ENCODE assay signal across 8 cellular contexts in genomic region chr17:30117548-30118155, GRCh38. TPM values are rescaled to one million over a fixed set of nuclear protein-coding genes. Genes with fewer than 3 reads are reported as not detected.
DNase-seq lines count a peak whose midpoint lies in the region; ATAC-seq and TF ChIP-seq lines count a peak whose summit lies in the region.

No MANE protein-coding gene starts in this region.

- intact Hi-C loops in gastrocnemius medialis (cut with DNase I; ENCODE audit: low total_unique reads), result loop anchor here (5.0 to 10.0 kb wide), 2 partner anchors 175 to 723 kb away; partner anchors contain the start of genes BLMH and TAOK1

- in situ Hi-C loops in GM23248 (cut with MboI), result no loop called here
- in situ Hi-C loops in gastrocnemius medialis (cut with MboI; ENCODE audit: low sequenced_read_pairs in 4 of 4), result loop anchor here in 1 of 4 donors (25.0 kb wide), 1 partner anchor 170 kb away; the partner anchor contains the start of gene BLMH

- H3K9me3 ChIP-seq in GM23248 (ENCODE audit: low read depth) (no peaks in the 10 kb centered on the region), SU-DHL-6 (ENCODE audit: insufficient read depth, low read length) (no peaks in the 10 kb centered on the region), gastrocnemius medialis (no peaks in the 10 kb centered on the region)

- H3K4me1 ChIP-seq in GM23248 (ENCODE audit: insufficient read depth), result peaks cover 22% of the 10 kb centered on the region
- peaks cover 18 to 24% of the 10 kb centered on the region in 2 donors for H3K4me1 ChIP-seq in gastrocnemius medialis

- TF ChIP-seq POLR2A in gastrocnemius medialis (IDR thresholded peaks at IDR 0.05), result no peak

- TF ChIP-seq CTCF in SU-DHL-6 (IDR thresholded peaks at IDR 0.05; ENCODE audit: insufficient read depth, low read length, poor library complexity, severe bottlenecking), result no peak
- TF ChIP-seq CTCF in fibroblast of villous mesenchyme (IDR thresholded peaks at IDR 0.05; ENCODE audit: insufficient read depth, low read depth, low read length), result no peak
- TF ChIP-seq CTCF in gastrocnemius medialis (IDR thresholded peaks at IDR 0.05 in 4 of 5, conservative IDR thresholded peaks at IDR 0.05 in 1 of 5), result no peak

- no peaks in the 10 kb centered on the region for H3K9me2 ChIP-seq in GM23248 (ENCODE audit: insufficient read depth)
- H3K9me2 ChIP-seq in SU-DHL-6 (replicated peaks; ENCODE audit: insufficient read depth, low read length), result no peaks in the 10 kb centered on the region

- peaks cover 58% of the 10 kb centered on the region for H3K79me2 ChIP-seq in GM23248 (ENCODE audit: insufficient read depth)
- H3K79me2 ChIP-seq in SU-DHL-6 (ENCODE audit: insufficient read depth, low read length), result peaks cover 55% of the 10 kb centered on the region

- WGBS in GM23248 (ENCODE audit: low coverage in 1 of 2, low lambda C conversion rate in 2 of 2, missing lambda C conversion rate in 2 of 2), 2 experiments, result 5 to 10% methylated on average over 7 of the region's 7 CpGs

- H3K4me2 ChIP-seq in GM23248 (ENCODE audit: unreplicated experiment), result peak overlapping the region; percentile 98
- peak overlapping the region; percentile 100 for H3K4me2 ChIP-seq in SU-DHL-6 (ENCODE audit: low read depth, low read length, poor library complexity, severe bottlenecking)

- peak overlapping the region; percentile 87 for H3K4me3 ChIP-seq in GM23248
- H3K4me3 ChIP-seq in SU-DHL-6 (ENCODE audit: insufficient read depth, low read length, poor library complexity, severe bottlenecking), result peak overlapping the region; percentile 96
- H3K4me3 ChIP-seq in fibroblast of villous mesenchyme (ENCODE audit: low read depth, low read length), result peak overlapping the region; percentile 97
- peak overlapping the region; percentile 65 to 91 (median 84) for H3K4me3 ChIP-seq in gastrocnemius medialis

- peak overlapping the region; percentile 97 for H3K27ac ChIP-seq in GM23248
- H3K27ac ChIP-seq in SU-DHL-6 (ENCODE audit: low read depth, low read length), result peak overlapping the region; percentile 67
- H3K27ac ChIP-seq in gastrocnemius medialis, result peak overlapping the region; percentile 87 to 98 (median 96)

- ATAC-seq in gastrocnemius medialis (no peak), GM19463 (IDR thresholded peaks at IDR 0.05; ENCODE audit: unreplicated experiment) (no peak)

- H2AFZ ChIP-seq in GM23248 (peak overlapping the region; percentile 97), SU-DHL-6 (ENCODE audit: low read depth, low read length, severe bottlenecking) (no peak overlapping the region)

- H3K9ac ChIP-seq in GM23248 (peak overlapping the region; percentile 99), SU-DHL-6 (ENCODE audit: low read length) (peak overlapping the region; percentile 84)

- peaks cover 3% of the 10 kb centered on the region; the same call in 1 of the 2 replicates for H4K20me1 ChIP-seq in GM23248 (ENCODE audit: insufficient read depth)
- no peaks in the 10 kb centered on the region for H4K20me1 ChIP-seq in SU-DHL-6 (ENCODE audit: low read depth, low read length)

- peak; percentile 47 for DNase-seq in GM23248
- DNase-seq in fibroblast of villous mesenchyme (ENCODE audit: low read depth), result peak; percentile 11
- no peak for DNase-seq in gastrocnemius medialis
- DNase-seq in NCI-H345 (lab: John Stamatoyannopoulos, UW), result no peak
- DNase-seq in NCI-H2196 (lab: John Stamatoyannopoulos, UW; ENCODE audit: unreplicated experiment), result no peak
- no peak for DNase-seq in NCI-H128 (lab: John Stamatoyannopoulos, UW; ENCODE audit: unreplicated experiment)

- H3K27me3 ChIP-seq in GM23248 (replicated peaks; ENCODE audit: insufficient read depth) (no peaks in the 10 kb centered on the region), SU-DHL-6 (ENCODE audit: low read length) (no peaks in the 10 kb centered on the region), gastrocnemius medialis (no peaks in the 10 kb centered on the region)

- H3K36me3 ChIP-seq in GM23248 (ENCODE audit: low read depth), result peaks cover 16% of the 10 kb centered on the region
- H3K36me3 ChIP-seq in SU-DHL-6 (ENCODE audit: low read length), result peaks cover 10% of the 10 kb centered on the region; the same call in 1 of the 2 replicates
- H3K36me3 ChIP-seq in gastrocnemius medialis, result peaks cover 0 to 9% of the 10 kb centered on the region in 2 donors

- H3F3A ChIP-seq in GM23248 (ENCODE audit: insufficient read depth) (0 out of 2 replicates have a peak, but pooled peaks cover 6% of the 10 kb centered on the region), SU-DHL-6 (ENCODE audit: insufficient read depth) (peaks cover 20% of the 10 kb centered on the region)

RNA-seq across cellular contexts. Expression of gene NSRP1, which starts 1.0 kb away (rescaled TPM):
- 7.7 and 11.8 TPM in 2 replicates for total RNA-seq in GM23248 (2014; rRNA removed; shearing (Covaris generic))
- polyA plus RNA-seq in GM23248 (2016; fragmentation: Nextera tagmentation; extraction: Ambion mirVana), result 53.5 and 54.8 TPM in 2 replicates
- 10.8 and 13.2 TPM in 2 replicates for total RNA-seq in fibroblast of villous mesenchyme
- 10 to 100 TPM in 3 of 4 donors, 1 to 10 TPM in 1; 7.4 to 13.3 (median 11.0) TPM for total RNA-seq in gastrocnemius medialis

Comparison
In these comparisons a context has a peak if more than half of its experiments do, and no peak if none do; other contexts are left out.
1. DNase-seq: peak in GM23248 (single experiment) and fibroblast of villous mesenchyme (single experiment); none in gastrocnemius medialis (0 of 2), NCI-H345 (single experiment), NCI-H2196 (single experiment) and NCI-H128 (single experiment).
2. Peak in every context shown above with its lines, with median percentiles within 50 percentile points of each other: H3K27ac ChIP-seq and H3K4me3 ChIP-seq.